8 cellular contexts compared by ENCODE assay signal in the genomic region with DNA sequence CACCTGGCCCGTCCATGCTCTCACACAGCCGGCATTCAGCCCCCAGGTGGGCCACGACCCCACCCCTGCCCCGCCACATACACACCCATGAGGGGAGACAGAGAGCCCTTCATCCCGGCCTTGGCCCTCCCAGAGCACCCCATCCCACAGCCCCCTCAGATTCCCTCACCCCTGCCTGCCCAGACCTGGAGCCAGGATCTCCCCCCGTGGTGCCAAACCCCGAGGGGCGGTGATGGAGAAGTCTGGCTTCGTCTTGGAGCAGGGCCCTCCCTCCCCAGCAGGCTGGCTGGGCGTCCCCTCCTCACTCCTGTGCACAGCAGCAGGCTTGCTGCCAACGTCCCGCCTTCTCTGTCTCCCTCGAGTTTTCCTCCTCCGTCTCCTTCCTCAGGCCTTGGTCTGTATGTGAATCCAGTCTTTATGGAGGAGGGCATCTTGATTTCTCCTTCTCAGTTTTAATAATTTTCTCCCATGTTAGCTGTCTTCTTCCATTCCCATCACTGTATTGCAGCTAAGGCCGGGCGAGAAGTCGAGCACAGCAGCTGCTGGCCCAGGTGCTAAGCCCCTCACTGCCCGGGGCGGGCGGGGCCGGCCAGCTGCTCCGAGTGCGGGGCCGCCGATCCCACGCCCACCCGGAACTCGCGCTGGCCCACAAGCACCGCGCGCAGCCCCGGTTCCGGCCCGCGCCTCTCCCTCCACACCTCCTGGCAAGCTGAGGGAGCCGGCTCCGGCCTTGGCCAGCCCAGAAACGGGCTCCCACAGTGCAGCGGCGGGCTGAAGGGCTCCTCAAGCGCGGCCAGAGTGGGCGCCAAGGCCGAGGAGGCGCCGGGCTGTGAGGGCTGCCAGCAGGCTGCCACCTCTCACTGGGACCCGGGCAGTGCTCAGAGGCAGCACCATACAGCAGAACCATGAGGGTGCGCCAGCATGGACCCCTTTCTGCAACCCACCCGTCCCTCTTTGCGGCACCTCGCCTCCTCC.
A peak's percentile ranks its signal among the peaks of the same experiment; 100 is the strongest.
DNase-seq lines count a peak whose midpoint lies in the region; ATAC-seq and TF ChIP-seq lines count a peak whose summit lies in the region.
"Not testable (repeated sequence)": the region's sequence is repeated elsewhere in the genome, so short reads cannot be mapped to it uniquely, and the experiment has no call there.

No MANE protein-coding gene starts in this region.

- DNase-seq in COLO668 (lab: John Stamatoyannopoulos, UW; ENCODE audit: unreplicated experiment) (peak; percentile 4), NAMALWA (ENCODE audit: low spot score) (peak; percentile 47), NCI-H524 (lab: John Stamatoyannopoulos, UW) (peak; percentile 19 to 53), WERI-Rb-1 (peak; percentile 35), Right ventricle myocardium superior (peak; percentile 68), right lobe of liver (peak in 2 of 3 donors; percentile 13 to 45), osteoblast (ENCODE audit: insufficient read length, low spot score, missing footprints) (peak; percentile 51), upper lobe of right lung (peak; percentile 50)

- intact Hi-C loops in Right ventricle myocardium superior (cut with DNase I); right lobe of liver (cut with DNase I); upper lobe of right lung (cut with DNase I): not testable (repeated sequence)

- H3K4me2 ChIP-seq in osteoblast (ENCODE audit: insufficient read depth, low read length): not testable (repeated sequence)

- H3K4me3 ChIP-seq in WERI-Rb-1 (ENCODE audit: low read depth, low read length); right lobe of liver; osteoblast (ENCODE audit: insufficient read depth, low read length); upper lobe of right lung: not testable (repeated sequence)

- not testable (repeated sequence) for H3K36me3 ChIP-seq in WERI-Rb-1; right lobe of liver; osteoblast (ENCODE audit: insufficient read depth, low read length); upper lobe of right lung

- not testable (repeated sequence) for H3K79me2 ChIP-seq in osteoblast (ENCODE audit: insufficient read depth, low read length)

- not testable (repeated sequence) for H3K27ac ChIP-seq in WERI-Rb-1; right lobe of liver; osteoblast (ENCODE audit: low read depth, low read length); upper lobe of right lung

- not testable (repeated sequence) for H2AFZ ChIP-seq in osteoblast (ENCODE audit: low read length)

- H3K9me3 ChIP-seq in WERI-Rb-1 (ENCODE audit: severe bottlenecking); right lobe of liver; osteoblast (ENCODE audit: low read depth, low read length); upper lobe of right lung: not testable (repeated sequence)

- H4K20me1 ChIP-seq in osteoblast (ENCODE audit: insufficient read depth, low read length): not testable (repeated sequence)

- WGBS in right lobe of liver (ENCODE audit: insufficient coverage, low coverage, low lambda C conversion rate, missing lambda C conversion rate): 70% methylated on average over 10 of the region's 52 CpGs

- H3K4me1 ChIP-seq in right lobe of liver; osteoblast (ENCODE audit: insufficient read depth, low read length); upper lobe of right lung: not testable (repeated sequence)

- TF ChIP-seq POLR2A in right lobe of liver (IDR thresholded peaks at IDR 0.05): not testable (repeated sequence)

- not testable (repeated sequence) for TF ChIP-seq CTCF in WERI-Rb-1 (IDR thresholded peaks at IDR 0.05; ENCODE audit: low read depth, low read length); right lobe of liver (IDR thresholded peaks at IDR 0.05); osteoblast (IDR thresholded peaks at IDR 0.05; ENCODE audit: extremely low read depth, low read depth, low read length); upper lobe of right lung (IDR thresholded peaks at IDR 0.05)

- ATAC-seq in Right ventricle myocardium superior (ENCODE audit: poor library complexity): peak; percentile 17
- not testable (repeated sequence) for ATAC-seq in right lobe of liver, upper lobe of right lung

- not testable (repeated sequence) for H3K27me3 ChIP-seq in WERI-Rb-1 (ENCODE audit: insufficient read depth, low read depth, severe bottlenecking); right lobe of liver; osteoblast (ENCODE audit: insufficient read depth, low read length); upper lobe of right lung

Comparison
In these comparisons a context has a peak if more than half of its experiments do, and no peak if none do; other contexts are left out.
1. DNase-seq: peak in every context shown above with its lines; median percentile 68 in Right ventricle myocardium superior; 51 in osteoblast; 50 in upper lobe of right lung; 47 in NAMALWA; 36 in NCI-H524; 35 in WERI-Rb-1; 29 in right lobe of liver; 4 in COLO668.